ENCODE assay signal across 8 cellular contexts in the genomic region with DNA sequence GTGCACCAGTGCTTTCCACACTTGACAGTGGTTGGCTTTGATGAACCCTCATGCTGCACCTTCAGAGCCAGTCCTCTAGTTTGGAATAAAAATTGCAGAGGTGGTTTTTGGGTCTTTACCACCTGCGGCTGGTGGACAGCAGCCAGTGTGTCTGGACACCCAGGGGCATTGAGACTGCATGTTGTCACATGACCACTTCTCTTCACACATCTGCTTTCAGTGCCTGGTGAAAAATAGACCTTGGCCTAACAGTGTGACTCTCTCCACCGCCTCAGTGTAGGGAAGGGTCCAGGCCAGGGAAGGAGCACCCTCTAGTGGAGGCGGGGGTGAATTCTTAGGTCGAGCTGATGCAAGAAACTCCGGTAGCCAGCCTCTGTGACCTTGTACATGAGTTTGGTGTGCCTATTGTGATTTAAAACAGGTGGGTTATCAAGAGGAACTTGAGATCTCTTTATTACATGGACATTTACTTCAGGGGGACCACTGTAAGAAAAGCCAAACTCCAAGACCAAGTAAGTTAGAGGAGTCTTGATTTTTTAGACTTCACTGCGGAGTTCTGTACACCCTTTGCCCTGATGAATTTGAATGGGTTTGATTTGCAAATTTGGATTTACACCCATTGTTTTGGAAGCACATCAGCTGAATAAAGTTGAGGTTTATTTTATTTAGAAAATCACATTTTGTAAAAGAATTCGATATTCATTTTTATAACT. TPM values are rescaled to one million over a fixed set of nuclear protein-coding genes. Genes with fewer than 3 reads are reported as not detected.
DNase-seq lines count a peak whose midpoint lies in the region; ATAC-seq, FAIRE-seq and TF ChIP-seq lines count a peak whose summit lies in the region.

No MANE protein-coding gene starts in this region.

- TF ChIP-seq CTCF in bronchial epithelial cell (IDR thresholded peaks at IDR 0.05; ENCODE audit: insufficient read depth, low read length, severe bottlenecking) = peak; percentile 87

- no peak overlapping the region for H3K4me3 ChIP-seq in bronchial epithelial cell (ENCODE audit: low read depth, low read length)

- ATAC-seq in HG02642 (IDR thresholded peaks at IDR 0.05; ENCODE audit: poor library complexity, unreplicated experiment) (peak; percentile 66), HG03354 (IDR thresholded peaks at IDR 0.05; ENCODE audit: poor library complexity, severe bottlenecking, unreplicated experiment) (no peak)

- no peak for FAIRE-seq in bronchial epithelial cell (lab: Jason Lieb, UNC)

- peaks cover 18% of the 10 kb centered on the region for H3K36me3 ChIP-seq in bronchial epithelial cell (ENCODE audit: control insufficient read depth, insufficient read depth, low read length)

- H3K27me3 ChIP-seq in bronchial epithelial cell (ENCODE audit: control insufficient read depth, insufficient read depth, low read length) = no peaks in the 10 kb centered on the region

- DNase-seq in DMS153 treated with DMSO at 0.1 percent for 48 hours (lab: John Stamatoyannopoulos, UW; ENCODE audit: unreplicated experiment) (peak; percentile 45), NCI-H2227 treated with DMSO at 0.1 percent for 48 hours (lab: John Stamatoyannopoulos, UW) (peak; percentile 76), bronchial epithelial cell (ENCODE audit: low read depth) (peak; percentile 56), kidney tubule cell (ENCODE audit: low spot score) (peak; percentile 71)
- peak; percentile 26 to 46 (median 42) for DNase-seq in activated CD4-positive, CD25-positive, alpha-beta regulatory T cell (lab: John Stamatoyannopoulos, UW)
- DNase-seq in stimulated activated CD4-positive, alpha-beta T cell treated with anti-CD3 and anti-CD28 coated beads, Interleukin-4, amount 100 ng/mL, for 1 hour = peak; percentile 68

RNA-seq across cellular contexts. Expression of gene GOSR2, which starts 17.9 kb away (rescaled TPM):
- total RNA-seq in bronchial epithelial cell = 37.6 and 46.7 TPM in 2 replicates

RNA-seq across cellular contexts. Expression of gene RPRML, which starts 38.2 kb away (rescaled TPM):
- not detected in 2 replicates for total RNA-seq in bronchial epithelial cell
